Comparison of ENCODE assay signal across 8 cellular contexts in the genomic region with DNA sequence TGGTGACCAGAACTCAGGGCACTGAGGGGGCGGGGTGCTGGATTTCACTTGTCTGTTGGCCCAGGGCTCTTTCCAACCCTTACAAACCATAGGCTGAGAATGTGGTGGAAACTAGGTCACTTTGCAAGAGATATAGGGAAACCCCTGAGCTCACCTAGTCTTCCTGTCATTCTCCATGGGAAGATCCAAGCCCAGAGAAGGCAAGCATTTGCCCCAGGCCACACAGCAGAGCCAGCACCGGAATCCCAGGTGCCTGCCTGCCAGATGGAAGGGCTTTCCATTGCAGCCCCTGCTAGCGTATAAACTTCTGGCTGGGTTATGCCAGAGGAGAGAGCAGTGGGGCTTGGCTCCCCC. TPM values are rescaled to one million over a fixed set of nuclear protein-coding genes. Genes with fewer than 3 reads are reported as not detected.
DNase-seq lines count a peak whose midpoint lies in the region; ATAC-seq and TF ChIP-seq lines count a peak whose summit lies in the region.

No MANE protein-coding gene starts in this region.

- intact Hi-C loops in ascending aorta (cut with DNase I) = loop anchor here (2.0 kb wide), 1 partner anchor 32 kb away; the partner anchor contains the start of gene HPS1

- H4K20me1 ChIP-seq in Karpas-422 (ENCODE audit: insufficient read depth, low read depth, low read length) = no peaks in the 10 kb centered on the region

- H3K27me3 Mint-ChIP-seq in T-helper 1 cell treated with Interleukin-12 subunit alpha and Interleukin-12 subunit beta and Interleukin-4 antibody, amounts not matched to agents 30 μg/mL and 1 μg/mL, for 36 hours (ENCODE audit: low read depth) = no peaks in the 10 kb centered on the region

- peak overlapping the region; percentile 76 for H3K4me3 Mint-ChIP-seq in T-helper 1 cell treated with Interleukin-12 subunit alpha and Interleukin-12 subunit beta and Interleukin-4 antibody, amounts not matched to agents 30 μg/mL and 1 μg/mL, for 36 hours

- no peak overlapping the region for H2AFZ ChIP-seq in Karpas-422 (ENCODE audit: low read length)

- H3K9me3 Mint-ChIP-seq in T-helper 1 cell treated with Interleukin-12 subunit alpha and Interleukin-12 subunit beta and Interleukin-4 antibody, amounts not matched to agents 30 μg/mL and 1 μg/mL, for 36 hours = no peaks in the 10 kb centered on the region

- H3K27ac ChIP-seq in ascending aorta = peak overlapping the region; percentile 69 to 72
- H3K27ac ChIP-seq in suprapubic skin = peak overlapping the region; percentile 68
- no peak overlapping the region for H3K27ac ChIP-seq in Karpas-422 (ENCODE audit: low read length)

- H3K27me3 ChIP-seq in ascending aorta (no peaks in the 10 kb centered on the region), kidney epithelial cell (ENCODE audit: control insufficient read depth, insufficient read depth, low read length) (no peaks in the 10 kb centered on the region), suprapubic skin (no peaks in the 10 kb centered on the region), Karpas-422 (ENCODE audit: low read length) (no peaks in the 10 kb centered on the region)

- H3K4me3 ChIP-seq in ascending aorta (peak overlapping the region; percentile 59 to 84), kidney epithelial cell (ENCODE audit: low read depth, low read length) (peak overlapping the region; percentile 60), suprapubic skin (peak overlapping the region; percentile 54), Karpas-422 (ENCODE audit: low read length) (no peak overlapping the region)

- H3K9me2 ChIP-seq in Karpas-422 (replicated peaks; ENCODE audit: insufficient read depth, low read length) = no peaks in the 10 kb centered on the region

- H3K79me2 ChIP-seq in Karpas-422 (ENCODE audit: low read length) = no peaks in the 10 kb centered on the region

- H3K36me3 Mint-ChIP-seq in T-helper 1 cell treated with Interleukin-12 subunit alpha and Interleukin-12 subunit beta and Interleukin-4 antibody, amounts not matched to agents 30 μg/mL and 1 μg/mL, for 36 hours (ENCODE audit: low read depth) = peaks cover 7% of the 10 kb centered on the region

- TF ChIP-seq CTCF in ascending aorta (IDR thresholded peaks at IDR 0.05) (no peak), kidney epithelial cell (IDR thresholded peaks at IDR 0.05; ENCODE audit: insufficient read depth, low read length, poor library complexity, severe bottlenecking) (no peak), suprapubic skin (IDR thresholded peaks at IDR 0.05) (no peak)

- H3K9me3 ChIP-seq in ascending aorta = no peaks in the 10 kb centered on the region
- no peaks in the 10 kb centered on the region for H3K9me3 ChIP-seq in suprapubic skin
- no peaks in the 10 kb centered on the region for H3K9me3 ChIP-seq in Karpas-422 (ENCODE audit: low read length)

- H3K9ac ChIP-seq in Karpas-422 (ENCODE audit: low read length) = no peak overlapping the region

- ATAC-seq in GM18511 (IDR thresholded peaks at IDR 0.05; ENCODE audit: unreplicated experiment) = no peak

- no peak for TF ChIP-seq POLR2A in suprapubic skin (IDR thresholded peaks at IDR 0.05)

- no peak for TF ChIP-seq EP300 in suprapubic skin (IDR thresholded peaks at IDR 0.05)

- peaks cover 3 to 7% of the 10 kb centered on the region in 2 donors for H3K4me1 ChIP-seq in ascending aorta
- H3K4me1 ChIP-seq in suprapubic skin = peaks cover 22% of the 10 kb centered on the region
- H3K4me1 ChIP-seq in Karpas-422 (ENCODE audit: low read length) = no peaks in the 10 kb centered on the region

- peaks cover 12 to 27% of the 10 kb centered on the region in 2 donors for H3K36me3 ChIP-seq in ascending aorta
- H3K36me3 ChIP-seq in kidney epithelial cell (ENCODE audit: control insufficient read depth, insufficient read depth, low read length) = no peaks in the 10 kb centered on the region
- H3K36me3 ChIP-seq in suprapubic skin = peaks cover 32% of the 10 kb centered on the region
- no peaks in the 10 kb centered on the region for H3K36me3 ChIP-seq in Karpas-422 (ENCODE audit: insufficient read depth, low read length)

- no peak overlapping the region for H3K4me2 ChIP-seq in Karpas-422 (ENCODE audit: low read depth, low read length, poor library complexity, severe bottlenecking)

- H3K27ac Mint-ChIP-seq in T-helper 1 cell treated with Interleukin-12 subunit alpha and Interleukin-12 subunit beta and Interleukin-4 antibody, amounts not matched to agents 30 μg/mL and 1 μg/mL, for 36 hours = no peak overlapping the region

- H3K4me1 Mint-ChIP-seq in T-helper 1 cell treated with Interleukin-12 subunit alpha and Interleukin-12 subunit beta and Interleukin-4 antibody, amounts not matched to agents 30 μg/mL and 1 μg/mL, for 36 hours (ENCODE audit: low read depth) = peaks cover 7% of the 10 kb centered on the region

- WGBS in suprapubic skin = 17% methylated on average over 2 of the region's 3 CpGs

- DNase-seq in T-helper 1 cell = no peak
- no peak for DNase-seq in ascending aorta (ENCODE audit: low spot score in 2 of 2)
- DNase-seq in kidney epithelial cell (ENCODE audit: low read depth) = no peak
- DNase-seq in suprapubic skin (ENCODE audit: low spot score in 2 of 2) = no peak
- DNase-seq in MV-4-11 (lab: John Stamatoyannopoulos, UW) = no peak
- no peak for DNase-seq in Karpas-422

RNA-seq across cellular contexts. Expression of gene PYROXD2, which starts 0.4 kb away (rescaled TPM):
- total RNA-seq in ascending aorta (5.6 TPM), kidney epithelial cell (5.8 and 5.9 TPM in 2 replicates), suprapubic skin (10 to 100 TPM in 1 of 4 donors, 1 to 10 TPM in 3; 4.3 to 20.3 (median 5.2) TPM)
- 1.2 TPM in 1 of 2 replicates, not detected in the other for total RNA-seq in Karpas-422 (2014; rRNA removed; shearing (Covaris generic); ENCODE audit: low replicate concordance)

RNA-seq across cellular contexts. Expression of gene HPS1, which starts 32.2 kb away (rescaled TPM):
- total RNA-seq in ascending aorta = 42.7 TPM
- 64.0 and 75.4 TPM in 2 replicates for total RNA-seq in kidney epithelial cell
- total RNA-seq in suprapubic skin = 10 to 100 TPM; 46.5 to 83.5 (median 67.5) TPM
- total RNA-seq in Karpas-422 (2014; rRNA removed; shearing (Covaris generic); ENCODE audit: low replicate concordance) = 35.6 and 43.4 TPM in 2 replicates
